In genomic region chr1:209485167-209485566, GRCh38 we compare ENCODE assay signal across 13 cellular contexts.
DNase-seq lines count a peak whose midpoint lies in the region; ATAC-seq and TF ChIP-seq lines count a peak whose summit lies in the region.
"Had no signal": no experiment of that assay in that cellular context is flagged by ENCODE, and none has a peak within 500 bp of the region (broad histone marks: within the 10 kb centered on the region; RNA-seq: fewer than 3 reads in every experiment).

No MANE protein-coding gene starts in this region.

- H3K14ac ChIP-seq in H9 (ENCODE audit: insufficient read depth, low read length), result no peak overlapping the region

- H3K79me1 ChIP-seq in H9 (ENCODE audit: insufficient read depth, low read depth, low read length, poor library complexity, severe bottlenecking), result no peaks in the 10 kb centered on the region

- H4K91ac ChIP-seq in H9 (ENCODE audit: insufficient read length, low read depth, low read length), result no peak overlapping the region

- TF ChIP-seq CTCF in H9 (conservative IDR thresholded peaks at IDR 0.05), result no peak

- no peak overlapping the region for H3K4me2 ChIP-seq in H9 (ENCODE audit: insufficient read depth, insufficient read length, low read length)

- H3K27me3 ChIP-seq in H9 (ENCODE audit: insufficient read depth, low read length), result no peaks in the 10 kb centered on the region

- H3K4me1 Mint-ChIP-seq in H9, result peaks cover 0 to 13% of the 10 kb centered on the region in 2 experiments; a peak in 3 of 4 replicates

- no peaks in the 10 kb centered on the region for H3K9me3 ChIP-seq in H9 (ENCODE audit: control insufficient read depth, low read depth, low read length)

- H2BK20ac ChIP-seq in H9 (ENCODE audit: low read depth, low read length, poor library complexity, severe bottlenecking), result no peak overlapping the region

- no peak overlapping the region for H4K8ac ChIP-seq in H9 (replicated peaks; ENCODE audit: insufficient read length, low read depth, low read length)

- H3K18ac ChIP-seq in H9 (ENCODE audit: insufficient read length, low read depth, low read length), result no peak overlapping the region

- H3K36me3 Mint-ChIP-seq in H9 (ENCODE audit: insufficient read depth in 1 of 3, low read depth in 3 of 3), result no peaks in the 10 kb centered on the region

- H3K27ac Mint-ChIP-seq in H9, result no peak overlapping the region

- H3K4me1 ChIP-seq in H9 (ENCODE audit: insufficient read depth, low read length), result no peaks in the 10 kb centered on the region

- ATAC-seq in left ventricle myocardium superior, result peak; percentile 38
- ATAC-seq: Panc1 had no signal

- H2BK120ac ChIP-seq in H9 (ENCODE audit: low read depth, low read length, poor library complexity, severe bottlenecking), result no peak overlapping the region

- H3K79me2 ChIP-seq in H9 (ENCODE audit: insufficient read depth, low read length), result no peaks in the 10 kb centered on the region

- H2BK15ac ChIP-seq in H9 (ENCODE audit: low read depth, low read length), result no peak overlapping the region

- peaks cover 7% of the 10 kb centered on the region; the same call in 1 of the 2 replicates for H3K27me3 Mint-ChIP-seq in H9 (ENCODE audit: low read depth)

- H3T11ph ChIP-seq in H9 (ENCODE audit: low read length), result no peak overlapping the region

- H3K9me3 Mint-ChIP-seq in H9, result no peaks in the 10 kb centered on the region

- intact Hi-C loops in left ventricle myocardium superior (cut with micrococcal nuclease), result no loop called here

- no peak overlapping the region for H2AFZ ChIP-seq in H9 (ENCODE audit: low read length)

- H2AK5ac ChIP-seq in H9 (ENCODE audit: insufficient read length, low read length), result no peak overlapping the region

- no peak overlapping the region for H3K27ac ChIP-seq in H9 (ENCODE audit: insufficient read length, low read depth, low read length)
- H3K27ac ChIP-seq: C4-2B had no signal

- no CpG with 5 or more reads among the region's 2 CpGs for WGBS in H9 (ENCODE audit: extremely low coverage, insufficient read length, low lambda C conversion rate)

- no peak overlapping the region for H3K4ac ChIP-seq in H9 (ENCODE audit: low read depth, low read length)

- no peak overlapping the region for H2BK12ac ChIP-seq in H9 (ENCODE audit: insufficient read length, low read depth, low read length)

- H4K20me1 ChIP-seq in H9 (ENCODE audit: control insufficient read depth, insufficient read depth, insufficient read length), result no peaks in the 10 kb centered on the region

- H4K5ac ChIP-seq in H9 (ENCODE audit: insufficient read length, low read depth, low read length), result no peak overlapping the region

- no peak overlapping the region for H3K56ac ChIP-seq in H9 (ENCODE audit: insufficient read length, low read depth, low read length)

- H3K4me3 Mint-ChIP-seq in H9, result no peak overlapping the region

- peak; percentile 65 for DNase-seq in DMS153 (lab: John Stamatoyannopoulos, UW)
- peak; percentile 76 for DNase-seq in NCI-H1092 (lab: John Stamatoyannopoulos, UW)
- peak; percentile 38 for DNase-seq in T1000 (lab: John Stamatoyannopoulos, UW)
- no peak for DNase-seq in left ventricle myocardium superior
- DNase-seq in NCI-H526 (lab: John Stamatoyannopoulos, UW), result no peak
- no peak for DNase-seq in middle frontal gyrus (ENCODE audit: extremely low spot score, low spot score)
- DNase-seq in H9, result no peak
- DNase-seq in activated CD8-positive, alpha-beta memory T cell treated with anti-CD3 and anti-CD28 coated beads, Interleukin-2, amount 50 U/mL, for 48 hours, result no peak
- DNase-seq: activated CD4-positive, alpha-beta T cell treated with anti-CD3 and anti-CD28 coated beads for 4 hours; activated naive CD4-positive, alpha-beta T cell treated with Interleukin-2 at 50 U/mL for 16 hours; stimulated activated CD4-positive, alpha-beta T cell treated with anti-CD3 and anti-CD28 coated beads, Interleukin-4, amount 100 ng/mL, for 4 hours had no signal

- no peaks in the 10 kb centered on the region for H3K23me2 ChIP-seq in H9 (ENCODE audit: insufficient read length, low read depth, low read length, poor library complexity, severe bottlenecking)

- H3K9ac ChIP-seq in H9 (ENCODE audit: extremely low read depth, insufficient read length, low read length), result no peak overlapping the region

- no peak overlapping the region for H2BK5ac ChIP-seq in H9 (ENCODE audit: insufficient read length, low read length)

- no peak overlapping the region for H3K23ac ChIP-seq in H9 (ENCODE audit: insufficient read length, low read depth, low read length)

Comparison
In these comparisons a context has a peak if more than half of its experiments do, and no peak if none do; other contexts are left out.
1. DNase-seq: peak in DMS153 (single experiment), NCI-H1092 (single experiment) and T1000 (single experiment); none in left ventricle myocardium superior (single experiment), NCI-H526 (0 of 2), middle frontal gyrus (single experiment), H9 (single experiment) and activated CD8-positive, alpha-beta memory T cell treated with anti-CD3 and anti-CD28 coated beads, Interleukin-2, amount 50 U/mL, for 48 hours (single experiment).